8 cellular contexts compared by ENCODE assay signal in genomic region chr1:157377216-157377821, GRCh38.
DNase-seq lines count a peak whose midpoint lies in the region; ATAC-seq, FAIRE-seq and TF ChIP-seq lines count a peak whose summit lies in the region.

No MANE protein-coding gene starts in this region.

- H3K4me1 ChIP-seq in BE2C = no peaks in the 10 kb centered on the region
- H3K4me1 ChIP-seq in naive thymus-derived CD4-positive, alpha-beta T cell (ENCODE audit: control insufficient read depth in 2 of 2, insufficient read depth in 2 of 2, low read length in 2 of 2) = no peaks in the 10 kb centered on the region

- POLR2A ChIA-PET in naive thymus-derived CD4-positive, alpha-beta T cell (lab: Charles Lee) = no interaction called here

- intact Hi-C loops in naive thymus-derived CD4-positive, alpha-beta T cell (cut with micrococcal nuclease) = no loop called here
- intact Hi-C loops in activated T-helper 2 cell treated with anti-CD3 and anti-CD28 coated beads, Interferon-gamma antibody, Interleukin-2, Interleukin-4, amounts not matched to agents 10 μg/mL and 5 μg/mL and 100 μg/mL, durations not matched to agents 14 hours and 24 hours and 36 hours (cut with micrococcal nuclease) = no loop called here

- DNase-seq in BE2C (peak; percentile 71), GM12892 (ENCODE audit: insufficient read length) (no peak), NCI-H748 treated with DMSO at 0.1 percent for 48 hours (lab: John Stamatoyannopoulos, UW) (peak; percentile 41), cardiac fibroblast (ENCODE audit: low read depth in 2 of 2) (peak; percentile 30 to 56), T-helper 17 cell (no peak)
- no peak for DNase-seq in naive thymus-derived CD4-positive, alpha-beta T cell
- no peak for DNase-seq in activated effector memory CD4-positive, alpha-beta T cell treated with Interleukin-2 at 50 U/mL for 16 hours
- DNase-seq in activated T-helper 2 cell treated with anti-CD3 and anti-CD28 coated beads, Interferon-gamma antibody, Interleukin-2, Interleukin-4, amounts not matched to agents 10 μg/mL and 5 μg/mL and 100 μg/mL, durations not matched to agents 14 hours and 24 hours and 36 hours (ENCODE audit: low spot score) = no peak

- H3K27ac Mint-ChIP-seq in naive thymus-derived CD4-positive, alpha-beta T cell = no peak overlapping the region
- no peak overlapping the region for H3K27ac Mint-ChIP-seq in T-helper 17 cell
- H3K27ac Mint-ChIP-seq in activated T-helper 2 cell treated with anti-CD3 and anti-CD28 coated beads, Interferon-gamma antibody, Interleukin-2, Interleukin-4, amounts not matched to agents 10 μg/mL and 5 μg/mL and 100 μg/mL, durations not matched to agents 14 hours and 24 hours and 36 hours = no peak overlapping the region

- no peak overlapping the region for H3K27ac ChIP-seq in naive thymus-derived CD4-positive, alpha-beta T cell (ENCODE audit: low read depth, low read length)

- H3K4me3 ChIP-seq in BE2C (ENCODE audit: low read depth, low read length) (no peak overlapping the region), cardiac fibroblast (replicated peaks in 1 of 2; ENCODE audit: low read depth in 2 of 2, low read length in 2 of 2) (no peak overlapping the region)
- H3K4me3 ChIP-seq in naive thymus-derived CD4-positive, alpha-beta T cell (ENCODE audit: low read length) = no peak overlapping the region

- CTCF ChIA-PET in naive thymus-derived CD4-positive, alpha-beta T cell (lab: Charles Lee) = no interaction called here

- no peaks in the 10 kb centered on the region for H3K36me3 Mint-ChIP-seq in naive thymus-derived CD4-positive, alpha-beta T cell
- H3K36me3 Mint-ChIP-seq in T-helper 17 cell (ENCODE audit: low read depth) = no peaks in the 10 kb centered on the region
- no peaks in the 10 kb centered on the region for H3K36me3 Mint-ChIP-seq in activated T-helper 2 cell treated with anti-CD3 and anti-CD28 coated beads, Interferon-gamma antibody, Interleukin-2, Interleukin-4, amounts not matched to agents 10 μg/mL and 5 μg/mL and 100 μg/mL, durations not matched to agents 14 hours and 24 hours and 36 hours (ENCODE audit: low read depth)

- TF ChIP-seq CTCF in BE2C (IDR thresholded peaks at IDR 0.05; ENCODE audit: low read depth, low read length) (peak; percentile 84), cardiac fibroblast (IDR thresholded peaks at IDR 0.05; ENCODE audit: low read depth, low read length) (peak; percentile 68)

- no peak for TF ChIP-seq POLR2A in GM12892 (IDR thresholded peaks at IDR 0.05; ENCODE audit: low read depth, low read length)

- peaks cover 19% of the 10 kb centered on the region for H3K27me3 ChIP-seq in BE2C
- peaks cover 0 to 3% of the 10 kb centered on the region in 2 donors for H3K27me3 ChIP-seq in naive thymus-derived CD4-positive, alpha-beta T cell (ENCODE audit: control insufficient read depth in 2 of 2, insufficient read depth in 2 of 2, low read length in 2 of 2)

- H3K27me3 Mint-ChIP-seq in naive thymus-derived CD4-positive, alpha-beta T cell = peaks cover 11 to 68% (median 46%) of the 10 kb centered on the region in 5 donors
- H3K27me3 Mint-ChIP-seq in T-helper 17 cell = peaks cover 80% of the 10 kb centered on the region
- H3K27me3 Mint-ChIP-seq in activated T-helper 2 cell treated with anti-CD3 and anti-CD28 coated beads, Interferon-gamma antibody, Interleukin-2, Interleukin-4, amounts not matched to agents 10 μg/mL and 5 μg/mL and 100 μg/mL, durations not matched to agents 14 hours and 24 hours and 36 hours (ENCODE audit: low read depth) = peaks cover 10% of the 10 kb centered on the region

- no peaks in the 10 kb centered on the region for H3K9me3 Mint-ChIP-seq in naive thymus-derived CD4-positive, alpha-beta T cell
- no peaks in the 10 kb centered on the region for H3K9me3 Mint-ChIP-seq in activated T-helper 2 cell treated with anti-CD3 and anti-CD28 coated beads, Interferon-gamma antibody, Interleukin-2, Interleukin-4, amounts not matched to agents 10 μg/mL and 5 μg/mL and 100 μg/mL, durations not matched to agents 14 hours and 24 hours and 36 hours

- no peak overlapping the region for H3K4me3 Mint-ChIP-seq in naive thymus-derived CD4-positive, alpha-beta T cell
- H3K4me3 Mint-ChIP-seq in T-helper 17 cell = no peak overlapping the region
- H3K4me3 Mint-ChIP-seq in activated T-helper 2 cell treated with anti-CD3 and anti-CD28 coated beads, Interferon-gamma antibody, Interleukin-2, Interleukin-4, amounts not matched to agents 10 μg/mL and 5 μg/mL and 100 μg/mL, durations not matched to agents 14 hours and 24 hours and 36 hours (ENCODE audit: low read depth) = no peak overlapping the region

- peak; percentile 57 for ATAC-seq in naive thymus-derived CD4-positive, alpha-beta T cell
- no peak for ATAC-seq in T-helper 17 cell

- H3K4me1 Mint-ChIP-seq in naive thymus-derived CD4-positive, alpha-beta T cell = peaks cover 0 to 7% (median 0%) of the 10 kb centered on the region in 7 donors
- H3K4me1 Mint-ChIP-seq in T-helper 17 cell = peaks cover 2% of the 10 kb centered on the region
- peaks cover 4% of the 10 kb centered on the region for H3K4me1 Mint-ChIP-seq in activated T-helper 2 cell treated with anti-CD3 and anti-CD28 coated beads, Interferon-gamma antibody, Interleukin-2, Interleukin-4, amounts not matched to agents 10 μg/mL and 5 μg/mL and 100 μg/mL, durations not matched to agents 14 hours and 24 hours and 36 hours (ENCODE audit: low read depth)

- H3K9me3 ChIP-seq in BE2C (no peaks in the 10 kb centered on the region), T-helper 17 cell (ENCODE audit: control insufficient read depth, low read length, poor library complexity, severe bottlenecking) (no peaks in the 10 kb centered on the region)
- H3K9me3 ChIP-seq in naive thymus-derived CD4-positive, alpha-beta T cell (ENCODE audit: control insufficient read depth in 2 of 3, low read length in 3 of 3) = no peaks in the 10 kb centered on the region

- H3K36me3 ChIP-seq in BE2C = no peaks in the 10 kb centered on the region
- no peaks in the 10 kb centered on the region for H3K36me3 ChIP-seq in naive thymus-derived CD4-positive, alpha-beta T cell (ENCODE audit: control insufficient read depth in 2 of 3, insufficient read depth in 3 of 3, low read length in 3 of 3)

- peak; percentile 74 for FAIRE-seq in GM12892 (lab: Jason Lieb, UNC)

Comparison
In these comparisons a context has a peak if more than half of its experiments do, and no peak if none do; other contexts are left out.
1. DNase-seq: peak in BE2C (single experiment), NCI-H748 treated with DMSO at 0.1 percent for 48 hours (single experiment) and cardiac fibroblast (2 of 2); none in GM12892 (single experiment), naive thymus-derived CD4-positive, alpha-beta T cell (0 of 9), activated effector memory CD4-positive, alpha-beta T cell treated with Interleukin-2 at 50 U/mL for 16 hours (single experiment), T-helper 17 cell (0 of 3) and activated T-helper 2 cell treated with anti-CD3 and anti-CD28 coated beads, Interferon-gamma antibody, Interleukin-2, Interleukin-4, amounts not matched to agents 10 μg/mL and 5 μg/mL and 100 μg/mL, durations not matched to agents 14 hours and 24 hours and 36 hours (single experiment).